ENCODE assay signal across 10 cellular contexts in genomic region chr3:127749787-127750225, GRCh38.
A peak's percentile ranks its signal among the peaks of the same experiment; 100 is the strongest.
DNase-seq lines count a peak whose midpoint lies in the region; ATAC-seq and TF ChIP-seq lines count a peak whose summit lies in the region.
"Had no signal": no experiment of that assay in that cellular context is flagged by ENCODE, and none has a peak within 500 bp of the region (broad histone marks: within the 10 kb centered on the region; RNA-seq: fewer than 3 reads in every experiment).

No MANE protein-coding gene starts in this region.

- no peak overlapping the region for H4K8ac ChIP-seq in neuronal stem cell (ENCODE audit: low read depth, low read length)

- H2BK5ac ChIP-seq in neuronal stem cell (ENCODE audit: low read length), result no peak overlapping the region

- H3K4ac ChIP-seq in neuronal stem cell (ENCODE audit: low read length), result no peak overlapping the region

- peaks cover 4 to 20% of the 10 kb centered on the region in 2 donors for H3K4me1 ChIP-seq in neuronal stem cell (ENCODE audit: control insufficient read depth in 2 of 2, insufficient read depth in 1 of 2, low read depth in 1 of 2, low read length in 2 of 2)

- peak overlapping the region; percentile 9 for H3K23ac ChIP-seq in neuronal stem cell (ENCODE audit: low read depth, low read length, poor library complexity)

- H3K27ac Mint-ChIP-seq in activated B cell treated with CpG ODN at 0.5 μM for 24 hours, result peak overlapping the region; percentile 88
- no peak overlapping the region for H3K27ac Mint-ChIP-seq in activated CD8-positive, alpha-beta T cell treated with anti-CD3 and anti-CD28 coated beads for 36 hours
- H3K27ac Mint-ChIP-seq in natural killer cell, result no peak overlapping the region

- H3K9me3 Mint-ChIP-seq in activated B cell treated with CpG ODN at 0.5 μM for 24 hours, result no peaks in the 10 kb centered on the region
- H3K9me3 Mint-ChIP-seq in activated CD8-positive, alpha-beta T cell treated with anti-CD3 and anti-CD28 coated beads for 36 hours, result no peaks in the 10 kb centered on the region
- no peaks in the 10 kb centered on the region for H3K9me3 Mint-ChIP-seq in natural killer cell

- CTCF ChIA-PET in GM10248 (lab: Yijun Ruan, JAX), result interaction anchor here (0.7 to 9.7 kb wide), 15 partner anchors 10 to 221 kb away, joined by 3 to 112 read pairs (median 6); partner anchors contain the start of gene MGLL
- CTCF ChIA-PET in activated B cell treated with CpG ODN at 0.5 μM for 24 hours (lab: Charles Lee), result interaction anchor here (0.6 to 2.4 kb wide), 13 partner anchors 12 to 211 kb away, joined by 3 to 9 read pairs (median 3); no protein-coding TSS in a partner anchor
- CTCF ChIA-PET in activated CD8-positive, alpha-beta T cell treated with anti-CD3 and anti-CD28 coated beads for 36 hours (lab: Charles Lee), result no interaction called here

- H3K14ac ChIP-seq in neuronal stem cell (ENCODE audit: low read length), result no peak overlapping the region

- intact Hi-C loops in activated B cell treated with CpG ODN at 0.5 μM for 24 hours (cut with micrococcal nuclease), result loop anchor here (1.0 to 10.0 kb wide), 7 partner anchors 12 to 1535 kb away; partner anchors contain the start of gene CHCHD6
- intact Hi-C loops in activated CD8-positive, alpha-beta T cell treated with anti-CD3 and anti-CD28 coated beads for 36 hours (cut with micrococcal nuclease), result no loop called here
- intact Hi-C loops in natural killer cell (cut with micrococcal nuclease), result no loop called here

- no peak overlapping the region for H2BK120ac ChIP-seq in neuronal stem cell (ENCODE audit: low read depth, low read length)

- H3K27me3 Mint-ChIP-seq in activated B cell treated with CpG ODN at 0.5 μM for 24 hours, result no peaks in the 10 kb centered on the region
- H3K27me3 Mint-ChIP-seq in activated CD8-positive, alpha-beta T cell treated with anti-CD3 and anti-CD28 coated beads for 36 hours, result peaks cover 4% of the 10 kb centered on the region
- H3K27me3 Mint-ChIP-seq in natural killer cell (ENCODE audit: low read depth in 2 of 2), result peaks cover 0 to 3% of the 10 kb centered on the region in 2 donors

- no CpG with 5 or more reads among the region's 7 CpGs for WGBS in neuronal stem cell (ENCODE audit: extremely low coverage in 2 of 2, insufficient read length in 2 of 2, insufficient replicate concordance in 1 of 2), 2 donors

- H3K4me2 ChIP-seq in neuronal stem cell (ENCODE audit: insufficient read depth, low read length, poor library complexity, severe bottlenecking), result no peak overlapping the region

- H3K18ac ChIP-seq in neuronal stem cell (ENCODE audit: low read length), result peak overlapping the region; percentile 66

- POLR2A ChIA-PET in GM10248 (lab: Yijun Ruan, JAX), result no interaction called here
- POLR2A ChIA-PET in activated B cell treated with CpG ODN at 0.5 μM for 24 hours (lab: Charles Lee), result interaction anchor here (1.0 to 2.5 kb wide), 8 partner anchors 10 to 73 kb away, joined by 3 to 19 read pairs (median 5); no protein-coding TSS in a partner anchor
- POLR2A ChIA-PET in activated CD8-positive, alpha-beta T cell treated with anti-CD3 and anti-CD28 coated beads for 36 hours (lab: Charles Lee), result interaction anchor here (0.7 kb wide), 1 partner anchor 10 kb away, joined by 3 read pairs; no protein-coding TSS in a partner anchor

- H2BK12ac ChIP-seq in neuronal stem cell (ENCODE audit: low read length), result no peak overlapping the region

- H3K36me3 Mint-ChIP-seq in activated B cell treated with CpG ODN at 0.5 μM for 24 hours (ENCODE audit: low read depth) (no peaks in the 10 kb centered on the region), natural killer cell (no peaks in the 10 kb centered on the region)
- no peaks in the 10 kb centered on the region for H3K36me3 Mint-ChIP-seq in activated CD8-positive, alpha-beta T cell treated with anti-CD3 and anti-CD28 coated beads for 36 hours (ENCODE audit: low read depth)

- H3K9ac ChIP-seq in neuronal stem cell (ENCODE audit: low read depth, low read length, poor library complexity), result no peak overlapping the region

- peak overlapping the region; percentile 46 for H2BK15ac ChIP-seq in neuronal stem cell (ENCODE audit: low read length)

- H3K79me1 ChIP-seq in neuronal stem cell (ENCODE audit: low read depth, low read length), result no peaks in the 10 kb centered on the region

- peak; percentile 16 for TF ChIP-seq CTCF in GM10248 (IDR thresholded peaks at IDR 0.05; ENCODE audit: control extremely low read depth, extremely low read depth, low read depth, missing control alignments)
- no peak for TF ChIP-seq CTCF in activated B cell treated with CpG ODN at 0.5 μM for 24 hours (IDR thresholded peaks at IDR 0.05)
- TF ChIP-seq CTCF in activated CD8-positive, alpha-beta T cell treated with anti-CD3 and anti-CD28 coated beads for 36 hours (IDR thresholded peaks at IDR 0.05), result no peak
- TF ChIP-seq CTCF in natural killer cell (IDR thresholded peaks at IDR 0.05), result no peak

- H3K9me3 ChIP-seq in neuronal stem cell (replicated peaks in 1 of 2; ENCODE audit: control insufficient read depth in 2 of 2, insufficient read depth in 1 of 2, low read depth in 1 of 2, low read length in 2 of 2), result no peaks in the 10 kb centered on the region

- no peak overlapping the region for H3K27ac ChIP-seq in neuronal stem cell (replicated peaks; ENCODE audit: low read length)

- ATAC-seq in activated B cell treated with CpG ODN at 0.5 μM for 24 hours (ENCODE audit: low read depth), result no peak
- no peak for ATAC-seq in activated CD8-positive, alpha-beta T cell treated with anti-CD3 and anti-CD28 coated beads for 36 hours
- no peak for ATAC-seq in GM18873 (IDR thresholded peaks at IDR 0.05; ENCODE audit: low FRiP score, unreplicated experiment)
- no peak for ATAC-seq in GM21390 (IDR thresholded peaks at IDR 0.05; ENCODE audit: unreplicated experiment)
- no peak for ATAC-seq in natural killer cell

- DNase-seq in GM10248 (ENCODE audit: extremely low spot score) (no peak), HK-2 (ENCODE audit: unreplicated experiment) (peak; percentile 14), activated B cell treated with CpG ODN at 0.5 μM for 24 hours (no peak), neuronal stem cell (ENCODE audit: low spot score) (no peak), natural killer cell (no peak)
- no peak for DNase-seq in activated CD8-positive, alpha-beta T cell treated with anti-CD3 and anti-CD28 coated beads for 36 hours
- DNase-seq: NCI-H1930 had no signal

- no peak overlapping the region for H3K4me3 ChIP-seq in neuronal stem cell (ENCODE audit: low read length in 2 of 2)
- H3K4me3 ChIP-seq: lung had no signal

- no peak overlapping the region for H4K91ac ChIP-seq in neuronal stem cell (ENCODE audit: low read depth, low read length, poor library complexity)

- H3K36me3 ChIP-seq in neuronal stem cell (replicated peaks in 1 of 2; ENCODE audit: control insufficient read depth in 2 of 2, insufficient read depth in 2 of 2, low read length in 2 of 2), result no peaks in the 10 kb centered on the region

- H2AK5ac ChIP-seq in neuronal stem cell (ENCODE audit: low read depth, low read length), result peak overlapping the region; percentile 30

- H3K27me3 ChIP-seq in neuronal stem cell (ENCODE audit: control insufficient read depth in 3 of 3, insufficient read depth in 3 of 3, low read depth in 1 of 3, low read length in 3 of 3), result peaks cover 0 to 13% (median 0%) of the 10 kb centered on the region in 3 experiments

- H3K4me3 Mint-ChIP-seq in activated B cell treated with CpG ODN at 0.5 μM for 24 hours (peak overlapping the region; percentile 69), natural killer cell (no peak overlapping the region)
- H3K4me3 Mint-ChIP-seq in activated CD8-positive, alpha-beta T cell treated with anti-CD3 and anti-CD28 coated beads for 36 hours, result no peak overlapping the region

- H3K4me1 Mint-ChIP-seq in activated B cell treated with CpG ODN at 0.5 μM for 24 hours (peaks cover 51% of the 10 kb centered on the region), natural killer cell (peaks cover 0 to 16% of the 10 kb centered on the region in 2 donors)
- peaks cover 25% of the 10 kb centered on the region for H3K4me1 Mint-ChIP-seq in activated CD8-positive, alpha-beta T cell treated with anti-CD3 and anti-CD28 coated beads for 36 hours (ENCODE audit: low read depth)

- H2AFZ ChIP-seq in neuronal stem cell (ENCODE audit: low read length), result no peak overlapping the region
